28 cellular contexts compared by ENCODE assay signal in the genomic region with DNA sequence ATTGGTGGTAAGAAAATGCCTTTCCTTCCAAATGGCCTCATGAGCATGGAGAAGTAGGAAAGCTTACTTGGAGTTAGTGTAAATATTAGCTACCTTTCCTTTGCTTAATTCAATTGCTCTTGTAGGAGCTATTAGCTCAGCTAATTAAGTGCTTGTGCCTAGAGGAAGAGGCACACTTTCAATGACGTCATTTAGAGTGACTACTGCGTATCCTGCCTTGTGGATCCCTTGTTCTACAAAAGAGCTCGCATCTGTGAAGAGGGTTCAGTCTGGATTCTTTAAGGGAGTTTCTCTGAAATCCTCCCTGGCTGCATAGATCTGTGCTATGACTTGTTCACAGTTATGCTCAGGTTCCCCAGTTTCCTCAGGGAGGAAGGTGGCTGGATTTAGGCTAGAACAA.
"Had no signal": no experiment of that assay in that cellular context is flagged by ENCODE, and none has a peak within 500 bp of the region (broad histone marks: within the 10 kb centered on the region; RNA-seq: fewer than 3 reads in every experiment).

No MANE protein-coding gene starts in this region.

- H3K4me2 ChIP-seq: hepatocyte had no signal

- H3K4me1 ChIP-seq: colonic mucosa, esophagus muscularis mucosa, esophagus squamous epithelium, foreskin keratinocyte, gastrocnemius medialis, gastroesophageal sphincter, heart left ventricle, heart right ventricle had no signal

- H3K79me2 ChIP-seq: hepatocyte had no signal

- H3K9me3 ChIP-seq: colonic mucosa, esophagus squamous epithelium, gastrocnemius medialis, heart left ventricle, heart right ventricle had no signal

- H3K27me3 ChIP-seq: colonic mucosa, esophagus muscularis mucosa, esophagus squamous epithelium, foreskin keratinocyte, gastrocnemius medialis, gastroesophageal sphincter, heart left ventricle, heart right ventricle, hepatocyte had no signal

- FAIRE-seq: endometrium, endothelial cell of umbilical vein, frontal cortex had no signal

- H2AFZ ChIP-seq: hepatocyte had no signal

- DNase-seq: colonic mucosa; cortex of kidney; dermis blood vessel endothelial cell; dorsolateral prefrontal cortex; effector CD4-positive, alpha-beta T cell; effector CD8-positive, alpha-beta T cell; effector memory CD4-positive, alpha-beta T cell; effector memory CD8-positive, alpha-beta T cell; endodermal cell; erythroblast; esophagus squamous epithelium; foreskin fibroblast; foreskin keratinocyte; foreskin melanocyte; gastrocnemius medialis; glutamatergic neuron; head of caudate nucleus; heart left ventricle; heart right ventricle had no signal

- H3K36me3 ChIP-seq: colonic mucosa, esophagus muscularis mucosa, esophagus squamous epithelium, gastrocnemius medialis, gastroesophageal sphincter, heart left ventricle, heart right ventricle had no signal

- H3K4me3 ChIP-seq: colonic mucosa, coronary artery, dorsolateral prefrontal cortex, esophagus muscularis mucosa, esophagus squamous epithelium, gastrocnemius medialis, gastroesophageal sphincter, heart left ventricle, heart right ventricle, hepatocyte had no signal

- H3K27ac ChIP-seq: colonic mucosa, coronary artery, dorsolateral prefrontal cortex, epithelial cell of prostate, esophagus muscularis mucosa, esophagus squamous epithelium, foreskin keratinocyte, gastrocnemius medialis, gastroesophageal sphincter, heart left ventricle, heart right ventricle, hepatocyte had no signal

- ATAC-seq: effector memory CD8-positive, alpha-beta T cell; esophagus mucosa; foreskin keratinocyte; gastrocnemius medialis; gastroesophageal sphincter; heart left ventricle; heart right ventricle had no signal
